23 cellular contexts compared by ENCODE assay signal in genomic region chr3:121111914-121112612, GRCh38.
DNase-seq lines count a peak whose midpoint lies in the region; ATAC-seq and TF ChIP-seq lines count a peak whose summit lies in the region.
"Had no signal": no experiment of that assay in that cellular context is flagged by ENCODE, and none has a peak within 500 bp of the region (broad histone marks: within the 10 kb centered on the region; RNA-seq: fewer than 3 reads in every experiment).

No MANE protein-coding gene starts in this region.

- ATAC-seq in Right ventricle myocardium superior (ENCODE audit: poor library complexity) (no peak), HG03469 (IDR thresholded peaks at IDR 0.05; ENCODE audit: unreplicated experiment) (no peak)
- ATAC-seq in activated T-helper 17 cell treated with anti-CD3 and anti-CD28 coated beads, Interleukin-2, amount 50 U/mL, for 72 hours (replicated peaks): no peak

- H3K27ac ChIP-seq in left ventricle myocardium inferior (replicated peaks): no peak overlapping the region
- H3K27ac ChIP-seq: prostate gland, suprapubic skin, uterus had no signal

- peaks cover 13% of the 10 kb centered on the region for H3K9me3 ChIP-seq in left ventricle myocardium inferior (replicated peaks)
- H3K9me3 ChIP-seq: prostate gland, suprapubic skin, uterus had no signal

- no peaks in the 10 kb centered on the region for H3K27me3 Mint-ChIP-seq in activated T-helper 17 cell treated with anti-CD3 and anti-CD28 coated beads, Interleukin-2, amount 50 U/mL, for 72 hours
- H3K27me3 Mint-ChIP-seq: activated CD4-positive, alpha-beta memory T cell treated with anti-CD3 and anti-CD28 coated beads, Interleukin-2, amount 10 ng/mL, durations not matched to agents 7 days and 5 days; CD4-positive, CD25-positive, alpha-beta regulatory T cell had no signal

- H3K4me1 ChIP-seq in left ventricle myocardium inferior: no peaks in the 10 kb centered on the region
- H3K4me1 ChIP-seq: prostate gland, suprapubic skin had no signal

- no peak overlapping the region for H3K4me3 ChIP-seq in left ventricle myocardium inferior
- H3K4me3 ChIP-seq: prostate gland, suprapubic skin, uterus had no signal

- no peaks in the 10 kb centered on the region for H3K4me1 Mint-ChIP-seq in activated T-helper 17 cell treated with anti-CD3 and anti-CD28 coated beads, Interleukin-2, amount 50 U/mL, for 72 hours
- H3K4me1 Mint-ChIP-seq: activated CD4-positive, alpha-beta memory T cell treated with anti-CD3 and anti-CD28 coated beads, Interleukin-2, amount 10 ng/mL, durations not matched to agents 7 days and 5 days; CD4-positive, CD25-positive, alpha-beta regulatory T cell had no signal

- peak; percentile 21 for DNase-seq in Right ventricle myocardium superior
- no peak for DNase-seq in left ventricle myocardium inferior
- peak; percentile 10 for DNase-seq in SK-N-DZ (ENCODE audit: low spot score)
- peak; percentile 42 for DNase-seq in iPS-NIHi11 (ENCODE audit: low spot score)
- DNase-seq in globus pallidus (ENCODE audit: low spot score): no peak
- DNase-seq in cardiac septum (ENCODE audit: low spot score): no peak
- DNase-seq: ACHN; activated CD4-positive, alpha-beta memory T cell treated with anti-CD3 and anti-CD28 coated beads, Interleukin-2, amount 10 ng/mL, durations not matched to agents 7 days and 5 days; activated CD4-positive, CD25-positive, alpha-beta regulatory T cell; activated naive CD4-positive, alpha-beta T cell treated with anti-CD3 and anti-CD28 coated beads for 36 hours; CD4-positive, CD25-positive, alpha-beta regulatory T cell; DMS79 treated with DMSO at 0.1 percent for 48 hours; midbrain; NCI-H2107; NCI-H510A; SHP77; small intestine; uterus had no signal

- peaks cover 5% of the 10 kb centered on the region for H3K27me3 ChIP-seq in left ventricle myocardium inferior (ENCODE audit: low read depth)
- H3K27me3 ChIP-seq: suprapubic skin, uterus had no signal

- intact Hi-C loops in Right ventricle myocardium superior (cut with DNase I) (no loop called here), left ventricle myocardium inferior (cut with micrococcal nuclease) (no loop called here), cardiac septum (cut with DNase I) (no loop called here)

- no peak overlapping the region for H3K27ac Mint-ChIP-seq in activated T-helper 17 cell treated with anti-CD3 and anti-CD28 coated beads, Interleukin-2, amount 50 U/mL, for 72 hours
- H3K27ac Mint-ChIP-seq: activated CD4-positive, alpha-beta memory T cell treated with anti-CD3 and anti-CD28 coated beads, Interleukin-2, amount 10 ng/mL, durations not matched to agents 7 days and 5 days; activated naive CD4-positive, alpha-beta T cell treated with anti-CD3 and anti-CD28 coated beads for 36 hours; CD4-positive, CD25-positive, alpha-beta regulatory T cell; T-helper 1 cell treated with Interleukin-12 subunit alpha and Interleukin-12 subunit beta and Interleukin-4 antibody, amounts not matched to agents 30 μg/mL and 1 μg/mL, for 36 hours had no signal

- no peak overlapping the region for H3K4me3 Mint-ChIP-seq in activated T-helper 17 cell treated with anti-CD3 and anti-CD28 coated beads, Interleukin-2, amount 50 U/mL, for 72 hours
- H3K4me3 Mint-ChIP-seq: activated CD4-positive, alpha-beta memory T cell treated with anti-CD3 and anti-CD28 coated beads, Interleukin-2, amount 10 ng/mL, durations not matched to agents 7 days and 5 days; activated naive CD4-positive, alpha-beta T cell treated with anti-CD3 and anti-CD28 coated beads for 36 hours; T-helper 1 cell treated with Interleukin-12 subunit alpha and Interleukin-12 subunit beta and Interleukin-4 antibody, amounts not matched to agents 30 μg/mL and 1 μg/mL, for 36 hours had no signal

- TF ChIP-seq CTCF in left ventricle myocardium inferior (IDR thresholded peaks at IDR 0.05; ENCODE audit: borderline replicate concordance): no peak

- no peaks in the 10 kb centered on the region for H3K36me3 ChIP-seq in left ventricle myocardium inferior
- H3K36me3 ChIP-seq: prostate gland, suprapubic skin, uterus had no signal

- H3K36me3 Mint-ChIP-seq in activated T-helper 17 cell treated with anti-CD3 and anti-CD28 coated beads, Interleukin-2, amount 50 U/mL, for 72 hours (ENCODE audit: low read depth): no peaks in the 10 kb centered on the region
- H3K36me3 Mint-ChIP-seq: CD4-positive, CD25-positive, alpha-beta regulatory T cell had no signal

- peaks cover 7% of the 10 kb centered on the region for H3K9me3 Mint-ChIP-seq in activated T-helper 17 cell treated with anti-CD3 and anti-CD28 coated beads, Interleukin-2, amount 50 U/mL, for 72 hours

Comparison
In these comparisons a context has a peak if more than half of its experiments do, and no peak if none do; other contexts are left out.
1. DNase-seq: peak in Right ventricle myocardium superior (single experiment), SK-N-DZ (single experiment) and iPS-NIHi11 (single experiment); none in left ventricle myocardium inferior (single experiment), globus pallidus (single experiment) and cardiac septum (single experiment).